In the genomic region with DNA sequence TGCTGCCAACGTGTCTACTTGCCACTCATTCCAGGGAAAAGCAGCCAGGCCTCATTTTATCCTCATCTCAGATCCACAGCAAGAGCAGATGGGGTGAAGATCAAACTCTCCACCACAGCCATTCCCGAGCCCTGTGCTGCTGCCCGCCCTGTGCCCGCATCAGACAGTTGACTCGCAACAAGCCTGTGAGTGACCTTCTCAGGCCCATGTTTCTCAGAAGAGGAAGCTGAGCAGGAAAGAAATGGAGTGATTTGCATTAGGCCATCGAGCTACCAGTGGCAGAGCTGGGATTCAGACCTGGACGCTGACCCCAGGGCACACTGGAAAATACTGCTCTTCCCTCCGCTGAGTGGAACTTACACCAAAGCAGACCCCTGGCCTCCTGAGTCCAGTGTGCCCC, we compare ENCODE assay signal across 30 cellular contexts. TPM values are rescaled to one million over a fixed set of nuclear protein-coding genes. Genes with fewer than 3 reads are reported as not detected.
DNase-seq lines count a peak whose midpoint lies in the region; ATAC-seq and TF ChIP-seq lines count a peak whose summit lies in the region.
"Had no signal": no experiment of that assay in that cellular context is flagged by ENCODE, and none has a peak within 500 bp of the region (broad histone marks: within the 10 kb centered on the region; RNA-seq: fewer than 3 reads in every experiment).

No MANE protein-coding gene starts in this region.

- no peak for TF ChIP-seq CTCF in nephron progenitor cell (IDR thresholded peaks at IDR 0.05)

- CTCF ChIA-PET in activated CD8-positive, alpha-beta T cell treated with anti-CD3 and anti-CD28 coated beads, Interleukin-2, amount 10 ng/mL, durations not matched to agents 7 days and 5 days (lab: Charles Lee): interaction anchor here (1.1 to 3.9 kb wide), 3 partner anchors 44 to 140 kb away, joined by 3 to 26 read pairs (median 12); a partner anchor contains a TSS

- peaks cover 19% of the 10 kb centered on the region for H3K36me3 Mint-ChIP-seq in activated CD8-positive, alpha-beta T cell treated with anti-CD3 and anti-CD28 coated beads, Interleukin-2, amount 10 ng/mL, durations not matched to agents 7 days and 5 days (ENCODE audit: low read depth)
- no peaks in the 10 kb centered on the region for H3K36me3 Mint-ChIP-seq in nephron progenitor cell (ENCODE audit: low read depth)
- H3K36me3 Mint-ChIP-seq: neural progenitor cell had no signal

- DNase-seq in NOMO-1 treated with DMSO at 0.1 percent for 48 hours (lab: John Stamatoyannopoulos, UW; ENCODE audit: unreplicated experiment): peak; percentile 41
- no peak for DNase-seq in NOMO-1 (lab: John Stamatoyannopoulos, UW; ENCODE audit: unreplicated experiment in 2 of 2)
- DNase-seq in activated CD8-positive, alpha-beta T cell treated with anti-CD3 and anti-CD28 coated beads, Interleukin-2, amount 10 ng/mL, durations not matched to agents 7 days and 5 days: no peak
- no peak for DNase-seq in nephron progenitor cell
- DNase-seq in middle frontal gyrus (ENCODE audit: extremely low spot score, low spot score): no peak
- DNase-seq in epidermal melanocyte (ENCODE audit: insufficient read length, low spot score): no peak
- DNase-seq: 8988T; activated CD4-positive, alpha-beta memory T cell treated with anti-CD3 and anti-CD28 coated beads, Interleukin-2, amount 10 ng/mL, durations not matched to agents 7 days and 5 days; activated CD4-positive, CD25-positive, alpha-beta regulatory T cell; BE2C; erythroblast; HFFc6; IMR-90; kidney glomerular epithelial cell; NCI-H1092; NCI-H2081 treated with DMSO at 0.1 percent for 48 hours; NCI-H524 treated with DMSO at 0.1 percent for 48 hours; PC-3; SHP77 treated with DMSO at 0.1 percent for 48 hours; stimulated activated CD4-positive, alpha-beta T cell treated with anti-CD3 and anti-CD28 coated beads, Interleukin-4, amount 100 ng/mL, for 4 hours; T-helper 17 cell; uterus had no signal

- H3K9me3 Mint-ChIP-seq in activated CD8-positive, alpha-beta T cell treated with anti-CD3 and anti-CD28 coated beads, Interleukin-2, amount 10 ng/mL, durations not matched to agents 7 days and 5 days (ENCODE audit: insufficient read depth): no peaks in the 10 kb centered on the region
- no peaks in the 10 kb centered on the region for H3K9me3 Mint-ChIP-seq in nephron progenitor cell
- H3K9me3 Mint-ChIP-seq: activated CD4-positive, alpha-beta memory T cell treated with anti-CD3 and anti-CD28 coated beads, Interleukin-2, amount 10 ng/mL, durations not matched to agents 7 days and 5 days; HFFc6; neural progenitor cell had no signal

- H3K27me3 Mint-ChIP-seq in activated CD8-positive, alpha-beta T cell treated with anti-CD3 and anti-CD28 coated beads, Interleukin-2, amount 10 ng/mL, durations not matched to agents 7 days and 5 days (ENCODE audit: low read depth): no peaks in the 10 kb centered on the region
- H3K27me3 Mint-ChIP-seq in nephron progenitor cell (ENCODE audit: low read depth, poor library complexity): peaks cover 17% of the 10 kb centered on the region

- peak overlapping the region; percentile 76 for H3K4me3 Mint-ChIP-seq in activated CD8-positive, alpha-beta T cell treated with anti-CD3 and anti-CD28 coated beads, Interleukin-2, amount 10 ng/mL, durations not matched to agents 7 days and 5 days
- no peak overlapping the region for H3K4me3 Mint-ChIP-seq in nephron progenitor cell
- H3K4me3 Mint-ChIP-seq: activated CD4-positive, alpha-beta memory T cell treated with anti-CD3 and anti-CD28 coated beads, Interleukin-2, amount 10 ng/mL, durations not matched to agents 7 days and 5 days; HFFc6; neural progenitor cell had no signal

- POLR2A ChIA-PET in activated CD8-positive, alpha-beta T cell treated with anti-CD3 and anti-CD28 coated beads, Interleukin-2, amount 10 ng/mL, durations not matched to agents 7 days and 5 days (lab: Charles Lee): interaction anchor here (0.8 kb wide), 1 partner anchor 48 kb away, joined by 3 read pairs; a partner anchor contains a TSS

- peak overlapping the region; percentile 88 for H3K27ac Mint-ChIP-seq in activated CD8-positive, alpha-beta T cell treated with anti-CD3 and anti-CD28 coated beads, Interleukin-2, amount 10 ng/mL, durations not matched to agents 7 days and 5 days
- peak overlapping the region; percentile 88 for H3K27ac Mint-ChIP-seq in nephron progenitor cell
- H3K27ac Mint-ChIP-seq: activated CD4-positive, alpha-beta memory T cell treated with anti-CD3 and anti-CD28 coated beads, Interleukin-2, amount 10 ng/mL, durations not matched to agents 7 days and 5 days; HFFc6; neural progenitor cell; T-helper 17 cell had no signal

- H3K4me1 Mint-ChIP-seq in activated CD8-positive, alpha-beta T cell treated with anti-CD3 and anti-CD28 coated beads, Interleukin-2, amount 10 ng/mL, durations not matched to agents 7 days and 5 days (ENCODE audit: low read depth): peaks cover 82% of the 10 kb centered on the region
- H3K4me1 Mint-ChIP-seq in nephron progenitor cell: peaks cover 46% of the 10 kb centered on the region

- no peak for ATAC-seq in activated CD8-positive, alpha-beta T cell treated with anti-CD3 and anti-CD28 coated beads, Interleukin-2, amount 10 ng/mL, durations not matched to agents 7 days and 5 days
- no peak for ATAC-seq in GM19455 (IDR thresholded peaks at IDR 0.05; ENCODE audit: unreplicated experiment)
- ATAC-seq: PC-3, T-helper 17 cell had no signal

- peak; percentile 34 for TF ChIP-seq POLR2A in GM19193 (IDR thresholded peaks at IDR 0.05; ENCODE audit: extremely low read depth, insufficient read depth, insufficient read length)

RNA-seq across cellular contexts. Expression of a gene that starts 1.2 kb away (rescaled TPM):
- total RNA-seq in activated CD8-positive, alpha-beta T cell treated with anti-CD3 and anti-CD28 coated beads, Interleukin-2, amount 10 ng/mL, durations not matched to agents 7 days and 5 days: 1 to 10 TPM; 3.4 to 3.7 TPM
- total RNA-seq: dermis microvascular lymphatic vessel endothelial cell, frontal cortex, G401, HFFc6, IMR-90, mesenteric fat pad, PC-3, suprapubic skin had no signal

RNA-seq across cellular contexts. Expression of a gene that starts 43.8 kb away (rescaled TPM):
- 1 to 10 TPM; 7.1 to 7.3 TPM for total RNA-seq in activated CD8-positive, alpha-beta T cell treated with anti-CD3 and anti-CD28 coated beads, Interleukin-2, amount 10 ng/mL, durations not matched to agents 7 days and 5 days

RNA-seq across cellular contexts. Expression of a gene that starts 47.7 kb away (rescaled TPM):
- 100 to 1,000 TPM; 129 to 134 TPM for total RNA-seq in activated CD8-positive, alpha-beta T cell treated with anti-CD3 and anti-CD28 coated beads, Interleukin-2, amount 10 ng/mL, durations not matched to agents 7 days and 5 days
